In genomic region chr13:50334944-50335343, GRCh38 we compare ENCODE assay signal across 23 cellular contexts.
A peak's percentile ranks its signal among the peaks of the same experiment; 100 is the strongest.
DNase-seq lines count a peak whose midpoint lies in the region; ATAC-seq and TF ChIP-seq lines count a peak whose summit lies in the region.
"Had no signal": no experiment of that assay in that cellular context is flagged by ENCODE, and none has a peak within 500 bp of the region (broad histone marks: within the 10 kb centered on the region; RNA-seq: fewer than 3 reads in every experiment).

No MANE protein-coding gene starts in this region.

- in situ Hi-C loops in Caki2 (cut with HindIII; ENCODE audit: low pct_unique_long_range_greater_than_20kb, low sequenced_read_pairs): no loop called here

- peak; percentile 31 for DNase-seq in Caki2 (ENCODE audit: low read depth)
- peak; percentile 7 for DNase-seq in adipocyte (ENCODE audit: low read depth)
- DNase-seq in left kidney (ENCODE audit: low read depth, low spot score): peak; percentile 41
- DNase-seq in trophoblast cell: peak; percentile 93 to 99
- DNase-seq in testis: no peak
- no peak for DNase-seq in GM20000 (ENCODE audit: low spot score)
- DNase-seq in sciatic nerve (ENCODE audit: low spot score): no peak
- DNase-seq: activated CD8-positive, alpha-beta memory T cell treated with anti-CD3 and anti-CD28 coated beads for 24 hours; activated T-cell treated with anti-CD3 and anti-CD28 coated beads, Interleukin-2, amount 50 U/mL, for 4 hours; CD4-positive, CD25-positive, alpha-beta regulatory T cell; DMS79; endodermal cell; H9; Karpas-422; NCI-H1092; NCI-H2081; NCI-H510A treated with DMSO at 0.1 percent for 48 hours; RPMI8226 had no signal

- no CpG with 5 or more reads among the region's 5 CpGs for WGBS in trophoblast cell (ENCODE audit: extremely low coverage, insufficient coverage, insufficient read length)
- 85 to 89% methylated on average over 5 of the region's 5 CpGs for WGBS in testis, 2 donors

- H3K18ac ChIP-seq in trophoblast cell (ENCODE audit: low read length): no peak overlapping the region

- no peak overlapping the region for H4K91ac ChIP-seq in trophoblast cell (ENCODE audit: low read depth, low read length)

- no peak overlapping the region for H3K4ac ChIP-seq in trophoblast cell (ENCODE audit: low read depth, low read length)

- H2BK120ac ChIP-seq in trophoblast cell (ENCODE audit: insufficient read depth, low read length, poor library complexity): no peak overlapping the region

- H3K4me1 ChIP-seq in adipocyte (ENCODE audit: control insufficient read depth, insufficient read depth, low read length) (no peaks in the 10 kb centered on the region), trophoblast cell (ENCODE audit: control insufficient read depth in 1 of 2, insufficient read depth in 2 of 2, low read length in 2 of 2) (peaks cover 6 to 7% of the 10 kb centered on the region in 2 experiments), testis (no peaks in the 10 kb centered on the region)
- H3K4me1 ChIP-seq: right atrium auricular region had no signal

- H2BK5ac ChIP-seq in trophoblast cell (ENCODE audit: low read depth, low read length, poor library complexity): no peak overlapping the region

- H3K14ac ChIP-seq in trophoblast cell (ENCODE audit: low read length): no peak overlapping the region

- H3K9me3 ChIP-seq in adipocyte (ENCODE audit: control insufficient read depth, low read length) (no peaks in the 10 kb centered on the region), trophoblast cell (ENCODE audit: insufficient read depth, low read depth, low read length) (no peaks in the 10 kb centered on the region), testis (no peaks in the 10 kb centered on the region)
- H3K9me3 ChIP-seq: heart left ventricle, neutrophil, right atrium auricular region had no signal

- intact Hi-C loops in testis (cut with DNase I; ENCODE audit: low total_unique reads) (no loop called here), sciatic nerve (cut with DNase I) (no loop called here)

- H3K4me3 ChIP-seq in adipocyte (ENCODE audit: low read length): no peak overlapping the region
- H3K4me3 ChIP-seq in trophoblast cell (ENCODE audit: low read depth, low read length): no peak overlapping the region
- no peak overlapping the region for H3K4me3 ChIP-seq in testis
- H3K4me3 ChIP-seq: heart left ventricle, left lung, right atrium auricular region had no signal

- ATAC-seq in GM21423 (IDR thresholded peaks at IDR 0.05; ENCODE audit: unreplicated experiment) (no peak), sciatic nerve (no peak)
- ATAC-seq: activated T-cell treated with anti-CD3 and anti-CD28 coated beads, Interleukin-2, amount 50 U/mL, for 4 hours had no signal

- H4K8ac ChIP-seq in trophoblast cell (ENCODE audit: low read depth, low read length): no peak overlapping the region

- H3K4me2 ChIP-seq in trophoblast cell (ENCODE audit: low read length): no peak overlapping the region

- no peak for TF ChIP-seq POLR2A in testis (IDR thresholded peaks at IDR 0.05)

- H2BK12ac ChIP-seq in trophoblast cell (ENCODE audit: low read length): no peak overlapping the region

- H3K79me2 ChIP-seq in trophoblast cell (ENCODE audit: control insufficient read depth, insufficient read depth, low read length, poor library complexity): peaks cover 1% of the 10 kb centered on the region

- peaks cover 6% of the 10 kb centered on the region for H3K79me1 ChIP-seq in trophoblast cell (ENCODE audit: low read length)

- no peak for TF ChIP-seq CTCF in testis (IDR thresholded peaks at IDR 0.05)
- TF ChIP-seq CTCF in GM20000 (IDR thresholded peaks at IDR 0.05; ENCODE audit: extremely low read depth, missing control alignments): no peak

- H3K23ac ChIP-seq in trophoblast cell (ENCODE audit: low read length): no peak overlapping the region

- peak overlapping the region; percentile 66 for H3K27ac ChIP-seq in trophoblast cell (ENCODE audit: low read depth, low read length)
- H3K27ac ChIP-seq in testis: no peak overlapping the region
- H3K27ac ChIP-seq: right atrium auricular region had no signal

- H2AK5ac ChIP-seq in trophoblast cell (ENCODE audit: low read length): no peak overlapping the region

- H4K12ac ChIP-seq in trophoblast cell (ENCODE audit: low read depth, low read length): no peak overlapping the region

- H3K9ac ChIP-seq in adipocyte (ENCODE audit: low read length): no peak overlapping the region
- no peak overlapping the region for H3K9ac ChIP-seq in trophoblast cell (ENCODE audit: low read length)

- H3K36me3 ChIP-seq in adipocyte (ENCODE audit: control insufficient read depth, insufficient read depth, low read length, severe bottlenecking) (no peaks in the 10 kb centered on the region), trophoblast cell (ENCODE audit: control insufficient read depth in 1 of 2, insufficient read depth in 2 of 2, low read length in 2 of 2) (no peaks in the 10 kb centered on the region), testis (ENCODE audit: low read depth, missing control alignments) (no peaks in the 10 kb centered on the region)
- H3K36me3 ChIP-seq: heart left ventricle, left lung, neutrophil, right atrium auricular region had no signal

- no peaks in the 10 kb centered on the region for H3K27me3 ChIP-seq in adipocyte (replicated peaks; ENCODE audit: control insufficient read depth, insufficient read depth, low read length)
- no peaks in the 10 kb centered on the region for H3K27me3 ChIP-seq in trophoblast cell (ENCODE audit: insufficient read depth, low read length)
- no peaks in the 10 kb centered on the region for H3K27me3 ChIP-seq in testis
- H3K27me3 ChIP-seq: heart left ventricle, left lung, neutrophil, right atrium auricular region had no signal

- no peak overlapping the region for H2AFZ ChIP-seq in trophoblast cell (ENCODE audit: insufficient read depth, low read length, poor library complexity)

Comparison
In these comparisons a context has a peak if more than half of its experiments do, and no peak if none do; other contexts are left out.
1. DNase-seq: peak in Caki2 (single experiment), adipocyte (single experiment), left kidney (single experiment) and trophoblast cell (2 of 2); none in testis (single experiment), GM20000 (single experiment) and sciatic nerve (single experiment).